10 cellular contexts compared by ENCODE assay signal in the genomic region with DNA sequence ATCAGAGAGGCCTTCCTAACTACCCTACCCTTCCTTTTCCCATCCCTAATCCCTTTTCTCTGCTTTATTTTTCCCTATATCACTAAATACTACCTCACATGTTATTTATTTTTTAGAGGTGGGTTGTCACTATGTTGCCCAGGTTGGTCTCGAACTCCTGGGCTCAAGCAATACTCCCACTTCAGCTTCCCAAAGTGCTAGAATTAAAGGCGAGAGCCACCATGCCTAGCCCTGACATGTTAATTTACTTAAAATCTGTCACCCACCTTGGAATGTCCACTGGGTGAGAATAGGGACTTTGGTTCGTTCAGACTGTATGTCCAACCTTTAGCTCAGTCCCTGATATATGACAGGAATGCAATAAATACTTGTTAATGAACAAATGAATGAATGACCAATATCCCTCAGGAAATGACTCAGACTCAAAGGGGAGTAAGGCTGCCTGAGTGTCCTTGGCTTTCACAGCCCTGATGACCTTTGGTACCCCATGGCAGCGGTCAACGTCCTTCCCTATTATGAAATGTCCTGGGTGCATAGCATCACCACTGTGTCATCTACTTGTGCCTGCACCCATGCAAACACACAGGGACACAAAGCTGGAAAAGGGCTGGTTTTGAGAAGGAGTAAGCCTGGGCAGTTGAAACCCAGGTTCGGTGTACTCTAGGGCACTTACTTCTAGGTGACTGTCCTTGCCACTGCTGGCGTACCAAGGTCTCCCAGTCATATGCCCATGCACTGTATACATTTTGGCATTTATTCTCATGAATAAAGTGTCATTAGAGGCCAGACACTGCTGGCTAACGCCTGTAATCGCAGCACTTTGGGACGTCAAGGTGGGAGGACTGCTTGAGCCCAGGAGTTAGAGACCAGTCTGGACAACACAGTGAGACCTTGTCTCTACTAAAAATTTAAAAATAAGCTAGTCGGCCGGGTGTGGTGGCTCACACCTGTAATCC. TPM values are rescaled to one million over a fixed set of nuclear protein-coding genes. Genes with fewer than 3 reads are reported as not detected.
DNase-seq lines count a peak whose midpoint lies in the region; ATAC-seq lines count a peak whose summit lies in the region.
"Had no signal": no experiment of that assay in that cellular context is flagged by ENCODE, and none has a peak within 500 bp of the region (broad histone marks: within the 10 kb centered on the region; RNA-seq: fewer than 3 reads in every experiment).

No MANE protein-coding gene starts in this region.

- 0 out of 2 replicates have a peak overlapping the region, but pooled peaks have one; percentile 2 for H3K4me3 ChIP-seq in GM23248
- H3K4me3 ChIP-seq in skeletal muscle tissue (ENCODE audit: low read length in 3 of 3), result no peak overlapping the region

- WGBS in GM23248 (ENCODE audit: low coverage in 1 of 2, low lambda C conversion rate in 2 of 2, missing lambda C conversion rate in 2 of 2), 2 experiments, result 70 to 71% methylated on average over 12 of the region's 12 CpGs

- H2AFZ ChIP-seq in GM23248, result no peak overlapping the region
- H2AFZ ChIP-seq: parathyroid adenoma had no signal

- H3K27ac ChIP-seq in GM23248, result peak overlapping the region; percentile 61
- H3K27ac ChIP-seq in skeletal muscle tissue (ENCODE audit: low read depth, low read length), result peak overlapping the region; percentile 3
- H3K27ac ChIP-seq: parathyroid adenoma had no signal

- DNase-seq in GM23248 (peak; percentile 76), SW 1271 (lab: John Stamatoyannopoulos, UW) (peak; percentile 99), fibroblast of the conjunctiva (ENCODE audit: low read depth) (peak; percentile 16), foreskin melanocyte (no peak), DMS153 (lab: John Stamatoyannopoulos, UW) (no peak), NK-92 (lab: John Stamatoyannopoulos, UW; ENCODE audit: unreplicated experiment) (no peak)
- DNase-seq: NCI-H2029 treated with DMSO at 0.1 percent for 48 hours had no signal

- no peak for ATAC-seq in GM19467 (IDR thresholded peaks at IDR 0.05; ENCODE audit: unreplicated experiment)

- H3K9ac ChIP-seq in GM23248 (no peak overlapping the region), skeletal muscle tissue (ENCODE audit: low read depth in 1 of 3, low read length in 3 of 3) (no peak overlapping the region)
- H3K9ac ChIP-seq: parathyroid adenoma had no signal

- H4K20me1 ChIP-seq in GM23248 (ENCODE audit: insufficient read depth), result no peaks in the 10 kb centered on the region

- in situ Hi-C loops in GM23248 (cut with MboI), result no loop called here

- H3K9me2 ChIP-seq in GM23248 (ENCODE audit: insufficient read depth), result no peaks in the 10 kb centered on the region

- peaks cover 54% of the 10 kb centered on the region for H3F3A ChIP-seq in GM23248 (ENCODE audit: insufficient read depth)

- H3K4me2 ChIP-seq in GM23248 (ENCODE audit: unreplicated experiment), result peak overlapping the region; percentile 55

- H3K9me3 ChIP-seq in GM23248 (ENCODE audit: low read depth) (no peaks in the 10 kb centered on the region), skeletal muscle tissue (ENCODE audit: control insufficient read depth in 3 of 3, low read length in 3 of 3) (no peaks in the 10 kb centered on the region)

- peaks cover 89% of the 10 kb centered on the region for H3K79me2 ChIP-seq in GM23248 (ENCODE audit: insufficient read depth)

- H3K36me3 ChIP-seq in GM23248 (ENCODE audit: low read depth) (no peaks in the 10 kb centered on the region), skeletal muscle tissue (ENCODE audit: control insufficient read depth in 3 of 3, insufficient read depth in 3 of 3, low read length in 3 of 3) (no peaks in the 10 kb centered on the region)

- peaks cover 62% of the 10 kb centered on the region for H3K4me1 ChIP-seq in GM23248 (ENCODE audit: insufficient read depth)
- peaks cover 46 to 67% (median 62%) of the 10 kb centered on the region in 3 donors for H3K4me1 ChIP-seq in skeletal muscle tissue (ENCODE audit: control insufficient read depth in 3 of 3, insufficient read depth in 3 of 3, low read length in 3 of 3)

- H3K27me3 ChIP-seq in GM23248 (replicated peaks; ENCODE audit: insufficient read depth) (no peaks in the 10 kb centered on the region), skeletal muscle tissue (ENCODE audit: control insufficient read depth in 3 of 3, insufficient read depth in 3 of 3, low read length in 3 of 3) (no peaks in the 10 kb centered on the region)

RNA-seq across cellular contexts. Expression of gene BCL2L1, which starts 26.5 kb away (rescaled TPM):
- total RNA-seq in GM23248 (2014; rRNA removed; shearing (Covaris generic)), result 83.8 and 95.1 TPM in 2 replicates
- 56.2 and 56.3 TPM in 2 replicates for polyA plus RNA-seq in GM23248 (2016; fragmentation: Nextera tagmentation; extraction: Ambion mirVana)
- total RNA-seq in skeletal muscle tissue, result 44.9 TPM

RNA-seq across cellular contexts. Expression of gene TPX2, which starts 43.0 kb away (rescaled TPM):
- total RNA-seq in GM23248 (2014; rRNA removed; shearing (Covaris generic)), result 35.5 and 39.6 TPM in 2 replicates
- polyA plus RNA-seq in GM23248 (2016; fragmentation: Nextera tagmentation; extraction: Ambion mirVana), result 37.6 and 37.7 TPM in 2 replicates
- total RNA-seq in skeletal muscle tissue, result 8.4 TPM

RNA-seq across cellular contexts. Expression of gene COX4I2, which starts 58.4 kb away (rescaled TPM):
- total RNA-seq in GM23248 (2014; rRNA removed; shearing (Covaris generic)), result not detected in 2 replicates
- polyA plus RNA-seq in GM23248 (2016; fragmentation: Nextera tagmentation; extraction: Ambion mirVana), result not detected in 2 replicates
- total RNA-seq in skeletal muscle tissue, result 16.2 TPM

Comparison
In these comparisons a context has a peak if more than half of its experiments do, and no peak if none do; other contexts are left out.
1. DNase-seq: peak in GM23248 (single experiment), SW 1271 (2 of 2) and fibroblast of the conjunctiva (single experiment); none in foreskin melanocyte (single experiment), DMS153 (single experiment) and NK-92 (single experiment).
2. RNA of gene COX4I2, which starts 58.4 kb away (total RNA-seq): 16.2 TPM in skeletal muscle tissue (single experiment); not detected in GM23248; every median in the first group is over 10 times any median in the second.